ENCODE assay signal across 10 cellular contexts in the genomic region with DNA sequence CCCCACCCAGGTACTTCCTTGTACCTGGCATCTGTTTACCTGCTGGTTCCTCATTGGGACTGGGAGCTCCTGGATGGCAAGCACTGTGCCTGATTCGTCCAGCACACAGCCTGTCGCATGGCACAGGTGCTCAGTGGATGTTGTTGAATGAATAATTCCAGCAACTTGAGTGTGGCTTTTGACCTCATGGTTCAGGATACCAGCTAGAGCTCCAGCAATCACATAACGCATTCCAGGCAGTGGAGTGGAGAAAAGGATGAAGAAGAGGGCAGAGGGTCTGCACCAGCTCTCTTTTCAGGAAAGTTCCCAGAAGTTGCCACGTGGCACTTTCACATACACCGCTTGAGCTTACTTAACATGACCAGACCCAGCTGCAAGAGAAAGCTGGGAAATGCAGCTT. TPM values are rescaled to one million over a fixed set of nuclear protein-coding genes. Genes with fewer than 3 reads are reported as not detected.
DNase-seq lines count a peak whose midpoint lies in the region.
"Had no signal": no experiment of that assay in that cellular context is flagged by ENCODE, and none has a peak within 500 bp of the region (broad histone marks: within the 10 kb centered on the region; RNA-seq: fewer than 3 reads in every experiment).

No MANE protein-coding gene starts in this region.

- H3K4me3 Mint-ChIP-seq in activated CD4-positive, alpha-beta memory T cell treated with anti-CD3 and anti-CD28 coated beads, Interleukin-2, amount 10 ng/mL, durations not matched to agents 7 days and 5 days, result peak overlapping the region; percentile 73
- peak overlapping the region; percentile 77 to 84 (median 82) for H3K4me3 Mint-ChIP-seq in immature natural killer cell

- H3K27ac Mint-ChIP-seq in activated CD4-positive, alpha-beta memory T cell treated with anti-CD3 and anti-CD28 coated beads, Interleukin-2, amount 10 ng/mL, durations not matched to agents 7 days and 5 days, result peak overlapping the region; percentile 72
- peak overlapping the region in 2 of 6 donors; percentile 58 to 59 for H3K27ac Mint-ChIP-seq in immature natural killer cell

- H3K4me1 Mint-ChIP-seq in activated CD4-positive, alpha-beta memory T cell treated with anti-CD3 and anti-CD28 coated beads, Interleukin-2, amount 10 ng/mL, durations not matched to agents 7 days and 5 days, result peaks cover 20% of the 10 kb centered on the region
- peaks cover 20 to 22% of the 10 kb centered on the region in 2 donors for H3K4me1 Mint-ChIP-seq in immature natural killer cell

- H3K27me3 Mint-ChIP-seq in activated CD4-positive, alpha-beta memory T cell treated with anti-CD3 and anti-CD28 coated beads, Interleukin-2, amount 10 ng/mL, durations not matched to agents 7 days and 5 days, result peaks cover 8% of the 10 kb centered on the region
- peaks cover 4 to 7% (median 5%) of the 10 kb centered on the region in 3 donors for H3K27me3 Mint-ChIP-seq in immature natural killer cell (ENCODE audit: low read depth in 3 of 3)

- H3K4me1 ChIP-seq in HAP-1, result peaks cover 9% of the 10 kb centered on the region

- H3K27me3 ChIP-seq in HAP-1 (ENCODE audit: low read depth), result no peaks in the 10 kb centered on the region

- no peaks in the 10 kb centered on the region for H3K9me3 ChIP-seq in HAP-1

- H3K9me3 Mint-ChIP-seq in activated CD4-positive, alpha-beta memory T cell treated with anti-CD3 and anti-CD28 coated beads, Interleukin-2, amount 10 ng/mL, durations not matched to agents 7 days and 5 days, result no peaks in the 10 kb centered on the region
- H3K9me3 Mint-ChIP-seq in immature natural killer cell, result no peaks in the 10 kb centered on the region

- in situ Hi-C loops in HAP-1 (cut with MboI; ENCODE audit: low sequenced_read_pairs), result no loop called here

- CTCF ChIA-PET in activated CD4-positive, alpha-beta memory T cell treated with anti-CD3 and anti-CD28 coated beads, Interleukin-2, amount 10 ng/mL, durations not matched to agents 7 days and 5 days (lab: Charles Lee), result interaction anchor here (0.5 to 2.8 kb wide), 4 partner anchors 20 to 52 kb away, joined by 4 to 14 read pairs (median 5); a partner anchor contains a TSS

- POLR2A ChIA-PET in activated CD4-positive, alpha-beta memory T cell treated with anti-CD3 and anti-CD28 coated beads, Interleukin-2, amount 10 ng/mL, durations not matched to agents 7 days and 5 days (lab: Charles Lee), result interaction anchor here (0.8 to 2.1 kb wide), 3 partner anchors 8 to 171 kb away, joined by 3 to 7 read pairs (median 3); a partner anchor contains a TSS

- H3K36me3 ChIP-seq in HAP-1 (replicated peaks), result no peaks in the 10 kb centered on the region

- peak overlapping the region in 15 of 21 experiments; percentile 33 to 90 (median 76) for H3K27ac ChIP-seq in skin epidermis

- peak; percentile 54 for DNase-seq in NCI-H510A treated with DMSO at 0.1 percent for 48 hours (lab: John Stamatoyannopoulos, UW)
- DNase-seq in NCI-H510A (lab: John Stamatoyannopoulos, UW), result no peak
- no peak for DNase-seq in activated CD4-positive, alpha-beta memory T cell treated with anti-CD3 and anti-CD28 coated beads, Interleukin-2, amount 10 ng/mL, durations not matched to agents 7 days and 5 days
- no peak for DNase-seq in immature natural killer cell
- no peak for DNase-seq in HAP-1 (ENCODE audit: low spot score in 2 of 2)
- DNase-seq in mesenteric fat pad (ENCODE audit: low spot score), result no peak
- no peak for DNase-seq in SKM-1 treated with dmso at 0.1 percent for 144 hours (lab: John Stamatoyannopoulos, UW; ENCODE audit: unreplicated experiment)
- DNase-seq: 8988T; effector memory CD4-positive, alpha-beta T cell had no signal

- H3K36me3 Mint-ChIP-seq in activated CD4-positive, alpha-beta memory T cell treated with anti-CD3 and anti-CD28 coated beads, Interleukin-2, amount 10 ng/mL, durations not matched to agents 7 days and 5 days (ENCODE audit: low read depth), result no peaks in the 10 kb centered on the region
- no peaks in the 10 kb centered on the region for H3K36me3 Mint-ChIP-seq in immature natural killer cell

- H3K4me3 ChIP-seq in skin epidermis (no peak overlapping the region), HAP-1 (no peak overlapping the region)

RNA-seq across cellular contexts. Expression of a gene that starts 1.3 kb away (rescaled TPM):
- 1 to 10 TPM; 1.4 to 1.8 TPM for total RNA-seq in activated CD4-positive, alpha-beta memory T cell treated with anti-CD3 and anti-CD28 coated beads, Interleukin-2, amount 10 ng/mL, durations not matched to agents 7 days and 5 days
- polyA plus RNA-seq in immature natural killer cell, result under 1 TPM in 1 of 3 donors, not detected in 2; 0.08 TPM
- 4.9 TPM for total RNA-seq in mesenteric fat pad

RNA-seq across cellular contexts. Expression of a gene that starts 22.1 kb away (rescaled TPM):
- total RNA-seq in activated CD4-positive, alpha-beta memory T cell treated with anti-CD3 and anti-CD28 coated beads, Interleukin-2, amount 10 ng/mL, durations not matched to agents 7 days and 5 days, result under 1 TPM; 0.45 to 0.65 TPM
- polyA plus RNA-seq in immature natural killer cell, result under 1 TPM in 1 of 3 donors, not detected in 2; 0.33 TPM
- total RNA-seq in mesenteric fat pad, result 2.3 TPM

RNA-seq across cellular contexts. Expression of a gene that starts 48.1 kb away (rescaled TPM):
- total RNA-seq in activated CD4-positive, alpha-beta memory T cell treated with anti-CD3 and anti-CD28 coated beads, Interleukin-2, amount 10 ng/mL, durations not matched to agents 7 days and 5 days, result 10 to 100 TPM; 42.8 to 43.9 TPM
- polyA plus RNA-seq in immature natural killer cell, result 10 to 100 TPM in 2 of 3 donors, 1 to 10 TPM in 1; 5.7 to 18.3 (median 11.5) TPM
- total RNA-seq in mesenteric fat pad, result 27.5 TPM
